ENCODE assay signal across 8 cellular contexts in genomic region chr1:242524571-242525359, GRCh38. TPM values are rescaled to one million over a fixed set of nuclear protein-coding genes. Genes with fewer than 3 reads are reported as not detected.
DNase-seq lines count a peak whose midpoint lies in the region; ATAC-seq, FAIRE-seq and TF ChIP-seq lines count a peak whose summit lies in the region.

Gene PLD5 (minus strand): TSS chr1:242524697.

- H3K27ac Mint-ChIP-seq in central memory CD8-positive, alpha-beta T cell (ENCODE audit: low read depth), result no peak within 1 kb of the TSS
- H3K27ac Mint-ChIP-seq in mesothelial cell of epicardium, result no peak within 1 kb of the TSS

- peak within 1 kb of the TSS; percentile 16 for H3K4me3 Mint-ChIP-seq in central memory CD8-positive, alpha-beta T cell
- H3K4me3 Mint-ChIP-seq in mesothelial cell of epicardium, result peak within 1 kb of the TSS; percentile 77

- peaks cover 57% of the 10 kb centered on the region for H3K27me3 Mint-ChIP-seq in central memory CD8-positive, alpha-beta T cell
- peaks cover 64% of the 10 kb centered on the region for H3K27me3 Mint-ChIP-seq in mesothelial cell of epicardium (ENCODE audit: low read depth)

- TF ChIP-seq CTCF in mesothelial cell of epicardium (IDR thresholded peaks at IDR 0.05; ENCODE audit: unreplicated experiment), result no peak

- no peaks in the 10 kb centered on the region for H3K9me3 Mint-ChIP-seq in central memory CD8-positive, alpha-beta T cell
- H3K9me3 Mint-ChIP-seq in mesothelial cell of epicardium, result no peaks in the 10 kb centered on the region

- peaks cover 8% of the 10 kb centered on the region for H3K4me1 Mint-ChIP-seq in central memory CD8-positive, alpha-beta T cell
- H3K4me1 Mint-ChIP-seq in mesothelial cell of epicardium, result peaks cover 16% of the 10 kb centered on the region

- FAIRE-seq in GM12891 (lab: Jason Lieb, UNC), result no peak

- no peak for TF ChIP-seq POLR2A in GM12891 (IDR thresholded peaks at IDR 0.05; ENCODE audit: low read depth, low read length)

- peak; percentile 63 for DNase-seq in DMS153 (lab: John Stamatoyannopoulos, UW)
- DNase-seq in NCI-H146 treated with DMSO at 0.1 percent for 48 hours (lab: John Stamatoyannopoulos, UW; ENCODE audit: unreplicated experiment), result peak; percentile 70
- no peak for DNase-seq in central memory CD8-positive, alpha-beta T cell (ENCODE audit: low spot score in 2 of 2)
- peak; percentile 27 to 56 for DNase-seq in mesothelial cell of epicardium (ENCODE audit: low spot score in 2 of 2, unreplicated experiment in 2 of 2)
- DNase-seq in LoVo (ENCODE audit: low spot score), result no peak
- DNase-seq in NOMO-1 treated with dmso at 0.1 percent for 144 hours (lab: John Stamatoyannopoulos, UW; ENCODE audit: unreplicated experiment), result no peak
- no peak for DNase-seq in GM12891 (ENCODE audit: insufficient read length, low spot score)

- no peaks in the 10 kb centered on the region for H3K36me3 Mint-ChIP-seq in central memory CD8-positive, alpha-beta T cell (ENCODE audit: insufficient read depth)
- no peaks in the 10 kb centered on the region for H3K36me3 Mint-ChIP-seq in mesothelial cell of epicardium

- no peak for ATAC-seq in central memory CD8-positive, alpha-beta T cell (replicated peaks; ENCODE audit: extremely low read depth, poor library complexity, severe bottlenecking)
- ATAC-seq in GM18867 (IDR thresholded peaks at IDR 0.05; ENCODE audit: unreplicated experiment), result no peak

TF ChIP-seq in GM12891, 5 proteins besides CTCF, POLR2A, EP300 and RAD21:
- TF ChIP-seq POU2F2 (IDR thresholded peaks at IDR 0.05; ENCODE audit: low read depth, low read length), result no peak
- no peak for TF ChIP-seq PAX5 (IDR thresholded peaks at IDR 0.05; ENCODE audit: insufficient read depth, low read length, severe bottlenecking)
- TF ChIP-seq POLR2AphosphoS5 (IDR thresholded peaks at IDR 0.05; ENCODE audit: low read depth, low read length), result no peak

RNA-seq across cellular contexts. Expression of gene PLD5, which starts in this region (rescaled TPM):
- total RNA-seq in mesothelial cell of epicardium, result 2.6 to 4.3 TPM (median 2.7 TPM) in 3 replicates
- polyA plus RNA-seq in GM12891 (2012; ENCODE audit: low read depth, missing spikeins), result not detected

Comparison
In these comparisons a context has a peak if more than half of its experiments do, and no peak if none do; other contexts are left out.
1. DNase-seq: peak in DMS153 (single experiment), NCI-H146 treated with DMSO at 0.1 percent for 48 hours (single experiment) and mesothelial cell of epicardium (2 of 2); none in central memory CD8-positive, alpha-beta T cell (0 of 2), LoVo (single experiment), NOMO-1 treated with dmso at 0.1 percent for 144 hours (single experiment) and GM12891 (single experiment).